ENCODE assay signal across 16 cellular contexts in genomic region chr5:57937501-57937900, GRCh38.
"Had no signal": no experiment of that assay in that cellular context is flagged by ENCODE, and none has a peak within 500 bp of the region (broad histone marks: within the 10 kb centered on the region; RNA-seq: fewer than 3 reads in every experiment).

No MANE protein-coding gene starts in this region.

- ATAC-seq: activated T-cell treated with anti-CD3 and anti-CD28 coated beads, Interleukin-2, amount 50 U/mL, for 72 hours; gastroesophageal sphincter; psoas muscle; stimulated activated naive CD8-positive, alpha-beta T cell treated with anti-CD3 and anti-CD28 coated beads, Interleukin-15, amount 100 ng/mL, for 72 hours had no signal

- H3K36me3 ChIP-seq: cardiac muscle cell, esophagus muscularis mucosa, gastroesophageal sphincter had no signal

- H3K27me3 ChIP-seq: cardiac muscle cell, esophagus muscularis mucosa, gastroesophageal sphincter had no signal

- H3K9me3 ChIP-seq: esophagus muscularis mucosa, gastroesophageal sphincter, psoas muscle had no signal

- H3K4me3 ChIP-seq: cardiac muscle cell, esophagus muscularis mucosa, gastroesophageal sphincter, psoas muscle had no signal

- DNase-seq: activated CD4-positive, alpha-beta T cell treated with anti-CD3 and anti-CD28 coated beads for 1 hour; activated CD4-positive, alpha-beta T cell treated with anti-CD3 and anti-CD28 coated beads, Interleukin-2, amount 50 U/mL, for 48 hours; activated gamma-delta T cell treated with Interleukin-2 at 50 U/mL for 16 hours; activated naive CD8-positive, alpha-beta T cell treated with anti-CD3 and anti-CD28 coated beads for 36 hours; activated T-cell treated with anti-CD3 and anti-CD28 coated beads, Interleukin-2, amount 50 U/mL, for 72 hours; aorta; mesendoderm; nephron progenitor cell; psoas muscle; stimulated activated CD4-positive, alpha-beta T cell treated with anti-CD3 and anti-CD28 coated beads, Interleukin-4, amount 100 ng/mL, for 24 hours; stimulated activated naive CD8-positive, alpha-beta T cell treated with anti-CD3 and anti-CD28 coated beads, Interleukin-15, amount 100 ng/mL, for 72 hours; T-helper 9 cell had no signal

- FAIRE-seq: colon had no signal

- H3K4me1 ChIP-seq: gastroesophageal sphincter, psoas muscle had no signal
